ENCODE assay signal across 22 cellular contexts in the genomic region with DNA sequence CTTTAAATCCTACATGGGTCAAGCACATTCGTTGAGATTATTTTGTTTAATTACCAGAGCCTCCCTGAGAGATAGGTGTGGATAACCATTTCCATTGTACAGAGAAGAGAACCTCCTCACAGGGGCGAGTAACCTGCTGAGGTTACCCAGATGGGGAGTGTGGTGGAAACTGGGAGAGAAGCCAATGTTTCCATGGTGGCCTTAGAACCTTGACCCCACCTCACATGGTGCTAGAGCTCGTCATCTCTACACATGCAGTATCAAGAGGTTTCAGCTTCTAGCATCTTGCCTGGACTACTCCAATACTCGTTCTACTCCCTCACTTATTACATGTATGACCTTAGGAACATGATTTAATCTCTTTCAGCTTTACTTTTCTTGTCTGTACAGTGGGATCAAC. TPM values are rescaled to one million over a fixed set of nuclear protein-coding genes. Genes with fewer than 3 reads are reported as not detected.
DNase-seq lines count a peak whose midpoint lies in the region; ATAC-seq and TF ChIP-seq lines count a peak whose summit lies in the region.
"Had no signal": no experiment of that assay in that cellular context is flagged by ENCODE, and none has a peak within 500 bp of the region (broad histone marks: within the 10 kb centered on the region; RNA-seq: fewer than 3 reads in every experiment).

No MANE protein-coding gene starts in this region.

- intact Hi-C loops in esophagus muscularis mucosa (cut with DNase I): no loop called here

- H3K27ac ChIP-seq in esophagus muscularis mucosa (replicated peaks in 1 of 4) (no peak overlapping the region), liver (ENCODE audit: low read depth in 1 of 2, low read length in 2 of 2) (no peak overlapping the region)

- H3K27ac Mint-ChIP-seq in stimulated activated naive CD8-positive, alpha-beta T cell treated with anti-CD3 and anti-CD28 coated beads, Interleukin-15, amount 100 ng/mL, for 72 hours: no peak overlapping the region
- H3K27ac Mint-ChIP-seq: CD4-positive, alpha-beta memory T cell; HFFc6 had no signal

- no peak for TF ChIP-seq EP300 in esophagus muscularis mucosa (IDR thresholded peaks at IDR 0.05)

- no peaks in the 10 kb centered on the region for H3K36me3 Mint-ChIP-seq in activated T-cell treated with anti-CD3 and anti-CD28 coated beads, Interleukin-2, amount 50 U/mL, for 4 hours (ENCODE audit: insufficient read depth)
- H3K36me3 Mint-ChIP-seq: CD4-positive, alpha-beta memory T cell had no signal

- peak; percentile 52 for ATAC-seq in stimulated activated naive CD8-positive, alpha-beta T cell treated with anti-CD3 and anti-CD28 coated beads, Interleukin-15, amount 100 ng/mL, for 72 hours
- no peak for ATAC-seq in stimulated activated naive CD8-positive, alpha-beta T cell treated with anti-CD3 and anti-CD28 coated beads, Interleukin-15, Interleukin-2, amounts not matched to agents 100 U/mL and 50 U/mL, for 24 hours
- ATAC-seq in activated T-cell treated with anti-CD3 and anti-CD28 coated beads, Interleukin-2, amount 50 U/mL, for 4 hours: no peak

- peaks cover 33% of the 10 kb centered on the region for H3K27me3 Mint-ChIP-seq in stimulated activated naive CD8-positive, alpha-beta T cell treated with anti-CD3 and anti-CD28 coated beads, Interleukin-15, amount 100 ng/mL, for 72 hours
- peaks cover 10% of the 10 kb centered on the region for H3K27me3 Mint-ChIP-seq in activated T-cell treated with anti-CD3 and anti-CD28 coated beads, Interleukin-2, amount 50 U/mL, for 4 hours (ENCODE audit: low read depth)

- H3K27me3 ChIP-seq in esophagus muscularis mucosa: no peaks in the 10 kb centered on the region
- H3K27me3 ChIP-seq in liver (ENCODE audit: control insufficient read depth in 4 of 4, insufficient read depth in 4 of 4, low read length in 3 of 4): no peaks in the 10 kb centered on the region

- H3K9me3 Mint-ChIP-seq in stimulated activated naive CD8-positive, alpha-beta T cell treated with anti-CD3 and anti-CD28 coated beads, Interleukin-15, amount 100 ng/mL, for 72 hours: no peaks in the 10 kb centered on the region
- H3K9me3 Mint-ChIP-seq in activated T-cell treated with anti-CD3 and anti-CD28 coated beads, Interleukin-2, amount 50 U/mL, for 4 hours: no peaks in the 10 kb centered on the region
- H3K9me3 Mint-ChIP-seq: CD4-positive, alpha-beta memory T cell; HFFc6 had no signal

- H3K4me3 ChIP-seq in esophagus muscularis mucosa (no peak overlapping the region), liver (ENCODE audit: low read depth in 1 of 3, low read length in 3 of 3) (no peak overlapping the region)
- H3K4me3 ChIP-seq: HAP-1 had no signal

- peaks cover 0 to 13% (median 4%) of the 10 kb centered on the region in 4 donors for H3K4me1 ChIP-seq in esophagus muscularis mucosa
- H3K4me1 ChIP-seq in liver (ENCODE audit: control insufficient read depth in 4 of 4, insufficient read depth in 4 of 4, low read length in 3 of 4): peaks cover 0 to 37% (median 22%) of the 10 kb centered on the region in 4 donors
- H3K4me1 ChIP-seq: HAP-1 had no signal

- H3K9me3 ChIP-seq in esophagus muscularis mucosa (no peaks in the 10 kb centered on the region), liver (ENCODE audit: control insufficient read depth in 4 of 4, low read length in 3 of 4) (no peaks in the 10 kb centered on the region)
- H3K9me3 ChIP-seq: HAP-1 had no signal

- TF ChIP-seq CTCF in esophagus muscularis mucosa (IDR thresholded peaks at IDR 0.05) (no peak), liver (IDR thresholded peaks at IDR 0.05; ENCODE audit: low read depth, low read length, missing input control) (no peak)

- peak; percentile 44 to 59 for TF ChIP-seq RAD21 in liver (IDR thresholded peaks at IDR 0.05)

- H3K4me3 Mint-ChIP-seq in stimulated activated naive CD8-positive, alpha-beta T cell treated with anti-CD3 and anti-CD28 coated beads, Interleukin-15, amount 100 ng/mL, for 72 hours: no peak overlapping the region
- no peak overlapping the region for H3K4me3 Mint-ChIP-seq in activated T-cell treated with anti-CD3 and anti-CD28 coated beads, Interleukin-2, amount 50 U/mL, for 4 hours
- H3K4me3 Mint-ChIP-seq: CD4-positive, alpha-beta memory T cell; HFFc6 had no signal

- no peak overlapping the region for H3K9ac ChIP-seq in liver (ENCODE audit: low read depth in 1 of 2, low read length in 2 of 2)

- no peak for TF ChIP-seq POLR2A in esophagus muscularis mucosa (IDR thresholded peaks at IDR 0.05; ENCODE audit: low read depth)

- H3K4me1 Mint-ChIP-seq in stimulated activated naive CD8-positive, alpha-beta T cell treated with anti-CD3 and anti-CD28 coated beads, Interleukin-15, amount 100 ng/mL, for 72 hours: peaks cover 11% of the 10 kb centered on the region
- peaks cover 4% of the 10 kb centered on the region for H3K4me1 Mint-ChIP-seq in activated T-cell treated with anti-CD3 and anti-CD28 coated beads, Interleukin-2, amount 50 U/mL, for 4 hours (ENCODE audit: low read depth)

- DNase-seq in stimulated activated naive CD8-positive, alpha-beta T cell treated with anti-CD3 and anti-CD28 coated beads, Interleukin-15, amount 100 ng/mL, for 72 hours: no peak
- no peak for DNase-seq in stimulated activated naive CD8-positive, alpha-beta T cell treated with anti-CD3 and anti-CD28 coated beads, Interleukin-15, Interleukin-2, amounts not matched to agents 100 U/mL and 50 U/mL, for 24 hours
- DNase-seq in esophagus muscularis mucosa (ENCODE audit: extremely low spot score): peak; percentile 24
- no peak for DNase-seq in NCI-H510A treated with DMSO at 0.1 percent for 48 hours (lab: John Stamatoyannopoulos, UW)
- DNase-seq in activated T-cell treated with anti-CD3 and anti-CD28 coated beads, Interleukin-2, amount 50 U/mL, for 4 hours: no peak
- no peak for DNase-seq in inferior parietal cortex (ENCODE audit: extremely low spot score)
- DNase-seq: C1 segment of cervical spinal cord; Calu3; CD4-positive, alpha-beta memory T cell; COR-L47; DMS53; DMS79 treated with DMSO at 0.1 percent for 48 hours; GF-D8; GOT3; HFFc6 had no signal

- H3K36me3 ChIP-seq in esophagus muscularis mucosa (no peaks in the 10 kb centered on the region), liver (ENCODE audit: control insufficient read depth in 4 of 4, insufficient read depth in 3 of 4, low read depth in 1 of 4, low read length in 3 of 4) (no peaks in the 10 kb centered on the region)
- H3K36me3 ChIP-seq: HAP-1 had no signal

- WGBS in esophagus muscularis mucosa: 83% methylated on average over 4 of the region's 4 CpGs
- 30% methylated on average over 4 of the region's 4 CpGs for WGBS in liver

TF ChIP-seq in liver, 16 proteins besides CTCF, POLR2A, EP300 and RAD21 (continues in another document):
- TF ChIP-seq HNF4G (IDR thresholded peaks at IDR 0.05): peak; percentile 73
- peak; percentile 90 to 91 for TF ChIP-seq HNF4A (conservative IDR thresholded peaks at IDR 0.05)
- peak; percentile 92 for TF ChIP-seq SP1 (IDR thresholded peaks at IDR 0.05)
- TF ChIP-seq FOXA1 (IDR thresholded peaks at IDR 0.05): no peak
- TF ChIP-seq, protein P1, sequence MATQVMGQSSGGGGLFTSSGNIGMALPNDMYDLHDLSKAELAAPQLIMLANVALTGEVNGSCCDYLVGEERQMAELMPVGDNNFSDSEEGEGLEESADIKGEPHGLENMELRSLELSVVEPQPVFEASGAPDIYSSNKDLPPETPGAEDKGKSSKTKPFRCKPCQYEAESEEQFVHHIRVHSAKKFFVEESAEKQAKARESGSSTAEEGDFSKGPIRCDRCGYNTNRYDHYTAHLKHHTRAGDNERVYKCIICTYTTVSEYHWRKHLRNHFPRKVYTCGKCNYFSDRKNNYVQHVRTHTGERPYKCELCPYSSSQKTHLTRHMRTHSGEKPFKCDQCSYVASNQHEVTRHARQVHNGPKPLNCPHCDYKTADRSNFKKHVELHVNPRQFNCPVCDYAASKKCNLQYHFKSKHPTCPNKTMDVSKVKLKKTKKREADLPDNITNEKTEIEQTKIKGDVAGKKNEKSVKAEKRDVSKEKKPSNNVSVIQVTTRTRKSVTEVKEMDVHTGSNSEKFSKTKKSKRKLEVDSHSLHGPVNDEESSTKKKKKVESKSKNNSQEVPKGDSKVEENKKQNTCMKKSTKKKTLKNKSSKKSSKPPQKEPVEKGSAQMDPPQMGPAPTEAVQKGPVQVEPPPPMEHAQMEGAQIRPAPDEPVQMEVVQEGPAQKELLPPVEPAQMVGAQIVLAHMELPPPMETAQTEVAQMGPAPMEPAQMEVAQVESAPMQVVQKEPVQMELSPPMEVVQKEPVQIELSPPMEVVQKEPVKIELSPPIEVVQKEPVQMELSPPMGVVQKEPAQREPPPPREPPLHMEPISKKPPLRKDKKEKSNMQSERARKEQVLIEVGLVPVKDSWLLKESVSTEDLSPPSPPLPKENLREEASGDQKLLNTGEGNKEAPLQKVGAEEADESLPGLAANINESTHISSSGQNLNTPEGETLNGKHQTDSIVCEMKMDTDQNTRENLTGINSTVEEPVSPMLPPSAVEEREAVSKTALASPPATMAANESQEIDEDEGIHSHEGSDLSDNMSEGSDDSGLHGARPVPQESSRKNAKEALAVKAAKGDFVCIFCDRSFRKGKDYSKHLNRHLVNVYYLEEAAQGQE (IDR thresholded peaks at IDR 0.05): peak; percentile 70
- TF ChIP-seq ATF3 (IDR thresholded peaks at IDR 0.05): peak; percentile 74
- no peak for TF ChIP-seq GABPA (IDR thresholded peaks at IDR 0.05 in 1 of 2, conservative IDR thresholded peaks at IDR 0.05 in 1 of 2)
- TF ChIP-seq NR2F2 (IDR thresholded peaks at IDR 0.05): peak; percentile 90

RNA-seq across cellular contexts. Expression of gene REG4, which starts 4.8 kb away (rescaled TPM):
- total RNA-seq in esophagus muscularis mucosa: not detected
- total RNA-seq in liver: under 1 TPM; 0.08 to 0.19 TPM
- under 1 TPM in 1 of 2 donors, not detected in 1; 0.15 TPM for polyA plus RNA-seq in liver
- 1 to 10 TPM in 2 of 3 donors, under 1 TPM in 1; 0.49 to 2.3 (median 1.2) TPM for total RNA-seq in activated T-cell treated with anti-CD3 and anti-CD28 coated beads, Interleukin-2, amount 50 U/mL, for 4 hours
- total RNA-seq: A172, A673, Calu3, Daoy, G401, HFFc6 had no signal
- polyA plus RNA-seq: BJ had no signal

RNA-seq across cellular contexts. Expression of gene HMGCS2, which starts 37.8 kb away (rescaled TPM):
- total RNA-seq in esophagus muscularis mucosa (1 to 10 TPM in 1 of 4 donors, under 1 TPM in 1, not detected in 2; 0.83 to 1.1 TPM), liver (100 to 1,000 TPM; 297 to 846 TPM)
- polyA plus RNA-seq in liver: 100 to 1,000 TPM; 836 to 944 TPM
- total RNA-seq in activated T-cell treated with anti-CD3 and anti-CD28 coated beads, Interleukin-2, amount 50 U/mL, for 4 hours: under 1 TPM in 2 of 3 donors, not detected in 1; 0.24 to 0.25 TPM
- total RNA-seq: A172; A673; Calu3; CD4-positive, alpha-beta memory T cell; Daoy; G401; HFFc6 had no signal
- polyA plus RNA-seq: BJ; CD4-positive, alpha-beta memory T cell had no signal

Comparison
In these comparisons a context has a peak if more than half of its experiments do, and no peak if none do; other contexts are left out.
1. RNA of gene HMGCS2, which starts 37.8 kb away (total RNA-seq): 297 to 846 TPM in liver; 0.83 to 1.1 TPM in esophagus muscularis mucosa and 0.24 to 0.25 TPM in activated T-cell treated with anti-CD3 and anti-CD28 coated beads, Interleukin-2, amount 50 U/mL, for 4 hours; every median in the first group is over 100 times any median in the second.